ENCODE assay signal across 8 cellular contexts in the genomic region with DNA sequence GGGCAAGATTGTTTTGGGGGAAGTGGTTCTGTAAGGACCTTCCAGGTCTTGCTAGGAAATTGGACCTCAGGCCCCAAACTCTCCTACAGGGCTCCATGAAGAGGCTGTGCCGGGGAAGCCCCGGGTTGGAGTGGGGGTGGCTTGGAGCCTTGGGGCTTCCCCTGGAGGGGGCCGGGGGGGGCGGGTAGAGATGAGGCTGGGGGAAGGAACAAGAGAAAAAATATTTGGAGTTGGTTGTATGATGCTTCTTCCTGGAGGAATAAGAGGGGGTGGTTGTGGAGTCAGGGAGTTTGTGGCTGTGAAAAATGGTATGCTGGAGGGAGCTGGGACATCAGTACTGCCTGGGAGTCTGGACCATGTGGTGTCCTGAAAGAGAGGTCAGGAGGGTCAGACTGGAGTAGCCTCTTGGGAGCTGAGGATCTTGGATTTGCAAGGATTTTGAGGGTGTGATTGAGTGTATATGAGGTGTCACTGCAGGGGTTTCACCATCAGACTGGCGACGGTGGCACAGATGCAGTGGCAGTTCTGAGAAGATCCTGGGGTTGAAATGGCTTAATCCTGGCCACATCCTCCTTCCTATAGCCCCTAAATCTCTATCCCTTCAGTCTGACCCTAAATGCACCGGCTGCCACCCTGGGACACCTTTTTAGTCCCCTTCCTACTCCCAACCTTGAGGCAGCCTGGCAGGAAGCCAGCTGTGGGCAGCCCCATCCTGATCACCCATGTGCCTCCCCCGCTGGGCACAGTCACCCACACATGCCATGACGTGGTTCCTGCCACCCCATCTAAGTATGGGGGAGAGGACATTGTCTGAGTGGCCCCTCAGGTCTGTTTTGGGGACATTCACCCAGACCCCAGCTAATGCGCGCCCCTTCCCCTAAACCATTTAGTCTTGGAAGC. TPM values are rescaled to one million over a fixed set of nuclear protein-coding genes. Genes with fewer than 3 reads are reported as not detected.
A peak's percentile ranks its signal among the peaks of the same experiment; 100 is the strongest.
DNase-seq lines count a peak whose midpoint lies in the region; ATAC-seq and TF ChIP-seq lines count a peak whose summit lies in the region.

No MANE protein-coding gene starts in this region.

- DNase-seq in activated CD4-positive, CD25-positive, alpha-beta regulatory T cell treated with anti-CD3 and anti-CD28 coated beads, Interleukin-2, amount 50 U/mL, for 16 hours (ENCODE audit: low read depth, low spot score) = peak; percentile 65
- DNase-seq in dermis blood vessel endothelial cell (peak; percentile 25), G401 (ENCODE audit: low spot score) (no peak), cortex of kidney (lab: John Stamatoyannopoulos, UW) (no peak)

- H3K4me1 ChIP-seq in parathyroid adenoma = peaks cover 40% of the 10 kb centered on the region

- H3K9ac ChIP-seq in parathyroid adenoma = no peak overlapping the region

- H3K27me3 ChIP-seq in parathyroid adenoma (ENCODE audit: control insufficient read depth, insufficient read depth, low read length) = no peaks in the 10 kb centered on the region

- no peaks in the 10 kb centered on the region for H3K9me3 ChIP-seq in parathyroid adenoma (ENCODE audit: control insufficient read depth, low read length)

- H3K27ac ChIP-seq in parathyroid adenoma = peak overlapping the region; percentile 82

- ATAC-seq in GM18517 (IDR thresholded peaks at IDR 0.05; ENCODE audit: unreplicated experiment) (no peak), HG03280 (IDR thresholded peaks at IDR 0.05; ENCODE audit: unreplicated experiment) (no peak)

- TF ChIP-seq CTCF in parathyroid adenoma (IDR thresholded peaks at IDR 0.05) = no peak

- peak overlapping the region; percentile 45 for H3K4me2 ChIP-seq in parathyroid adenoma (ENCODE audit: low read length)

- H3K36me3 ChIP-seq in parathyroid adenoma (ENCODE audit: control insufficient read depth, insufficient read depth, low read length) = no peaks in the 10 kb centered on the region

- peaks cover 43% of the 10 kb centered on the region for H3K79me2 ChIP-seq in parathyroid adenoma

- in situ Hi-C loops in G401 (cut with HindIII; ENCODE audit: low sequenced_read_pairs) = loop anchor here (25.0 kb wide), 1 partner anchor 258 kb away; a partner anchor contains a TSS

- no peak overlapping the region for H2AFZ ChIP-seq in parathyroid adenoma

- H3K4me3 ChIP-seq in GM08714 (ENCODE audit: low read length) (peak overlapping the region; percentile 79), parathyroid adenoma (ENCODE audit: low read depth, low read length) (no peak overlapping the region)

RNA-seq across cellular contexts. Expression of a gene that starts 10.9 kb away (rescaled TPM):
- total RNA-seq in dermis blood vessel endothelial cell = 9.7 and 13.6 TPM in 2 replicates
- total RNA-seq in G401 (2014; rRNA removed; shearing (Covaris generic)) = 9.5 and 11.8 TPM in 2 replicates

RNA-seq across cellular contexts. Expression of a gene that starts 32.2 kb away (rescaled TPM):
- 16.8 and 33.6 TPM in 2 replicates for total RNA-seq in dermis blood vessel endothelial cell
- 34.1 and 53.5 TPM in 2 replicates for total RNA-seq in G401 (2014; rRNA removed; shearing (Covaris generic))

RNA-seq across cellular contexts. Expression of a gene that starts 44.6 kb away (rescaled TPM):
- 3.7 and 4.3 TPM in 2 replicates for total RNA-seq in dermis blood vessel endothelial cell
- not detected in 2 replicates for total RNA-seq in G401 (2014; rRNA removed; shearing (Covaris generic))

Comparison
In these comparisons a context has a peak if more than half of its experiments do, and no peak if none do; other contexts are left out.
1. DNase-seq: peak in activated CD4-positive, CD25-positive, alpha-beta regulatory T cell treated with anti-CD3 and anti-CD28 coated beads, Interleukin-2, amount 50 U/mL, for 16 hours (single experiment) and dermis blood vessel endothelial cell (single experiment); none in G401 (single experiment) and cortex of kidney (single experiment).